In the genomic region with DNA sequence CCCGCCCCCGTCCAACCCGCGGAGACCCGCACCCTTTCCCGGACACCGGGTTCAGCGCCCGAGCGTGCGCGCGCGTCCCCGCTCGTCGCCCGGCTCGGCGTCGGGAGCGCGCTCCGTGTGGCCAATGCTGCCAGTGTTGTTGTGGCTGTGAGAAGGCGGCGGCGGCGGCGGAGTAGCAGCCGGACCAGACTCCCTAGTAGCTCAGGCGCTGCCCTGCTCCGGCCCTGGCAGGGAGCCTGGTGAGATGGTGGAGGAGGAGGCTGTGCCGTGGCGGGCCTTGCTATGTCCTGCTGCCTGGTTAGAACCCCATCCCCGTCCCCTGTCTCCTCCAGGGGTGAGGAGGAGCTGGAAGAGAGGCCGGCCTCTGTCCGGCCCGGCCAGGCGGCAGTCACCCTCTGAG, we compare ENCODE assay signal across 15 cellular contexts.
DNase-seq lines count a peak whose midpoint lies in the region; FAIRE-seq and TF ChIP-seq lines count a peak whose summit lies in the region.
"Had no signal": no experiment of that assay in that cellular context is flagged by ENCODE, and none has a peak within 500 bp of the region (broad histone marks: within the 10 kb centered on the region; RNA-seq: fewer than 3 reads in every experiment).

No MANE protein-coding gene starts in this region.

- H3K4me3 ChIP-seq in BE2C (ENCODE audit: low read depth, low read length), result no peak overlapping the region
- H3K4me3 ChIP-seq in Caco-2 (ENCODE audit: low read depth, low read length), result no peak overlapping the region
- H3K4me3 ChIP-seq: BLaER1 had no signal

- H3K4me1 ChIP-seq in BE2C (no peaks in the 10 kb centered on the region), ES-I3 (ENCODE audit: insufficient read depth, low read length) (no peaks in the 10 kb centered on the region), Caco-2 (no peaks in the 10 kb centered on the region)
- H3K4me1 ChIP-seq: BLaER1 had no signal

- H3K36me3 Mint-ChIP-seq in Caco-2 (ENCODE audit: insufficient read depth, unreplicated experiment), result no peaks in the 10 kb centered on the region
- H3K36me3 Mint-ChIP-seq: CD8-positive, alpha-beta memory T cell; IgD-negative memory B cell had no signal

- H3K27ac Mint-ChIP-seq in Caco-2 (ENCODE audit: unreplicated experiment), result no peak overlapping the region
- H3K27ac Mint-ChIP-seq: CD8-positive, alpha-beta memory T cell; HFFc6; IgD-negative memory B cell had no signal

- BruUV-seq in Caco-2 (replicated peaks; lab: Mats Ljungman, UMichigan), result no TSS peak

- POLR2A ChIA-PET in Caco-2 (lab: Charles Lee), result no interaction called here

- no peaks in the 10 kb centered on the region for H3K27me3 Mint-ChIP-seq in Caco-2 (ENCODE audit: insufficient read depth, unreplicated experiment)
- H3K27me3 Mint-ChIP-seq: CD8-positive, alpha-beta memory T cell; IgD-negative memory B cell had no signal

- DNase-seq in BE2C (peak; percentile 25), NCI-H226 (peak; percentile 0), urothelium cell line (ENCODE audit: low spot score) (peak; percentile 51), Caco-2 (no peak), UCSD-AML1 (lab: John Stamatoyannopoulos, UW; ENCODE audit: unreplicated experiment) (no peak)
- DNase-seq: CD8-positive, alpha-beta memory T cell; HCEC 1CT; HFFc6; KG1 had no signal

- TF ChIP-seq CTCF in BE2C (IDR thresholded peaks at IDR 0.05; ENCODE audit: low read depth, low read length) (no peak), Caco-2 (IDR thresholded peaks at IDR 0.05; ENCODE audit: insufficient read depth in 1 of 2, low read depth in 1 of 2, low read length in 1 of 2, severe bottlenecking in 1 of 2, unreplicated experiment in 1 of 2) (no peak)

- peaks cover 14% of the 10 kb centered on the region for H3K9me3 Mint-ChIP-seq in Caco-2 (ENCODE audit: unreplicated experiment)

- no peaks in the 10 kb centered on the region for H3K9me3 ChIP-seq in BE2C
- no peaks in the 10 kb centered on the region for H3K9me3 ChIP-seq in ES-I3 (ENCODE audit: control insufficient read depth, insufficient read depth, low read length)
- H3K9me3 ChIP-seq in Caco-2, result no peaks in the 10 kb centered on the region

- FAIRE-seq in urothelium cell line (lab: Jason Lieb, UNC), result no peak
- FAIRE-seq: G401.6, GM12891, GM19239 had no signal

- H3K27me3 ChIP-seq in BE2C (no peaks in the 10 kb centered on the region), Caco-2 (replicated peaks; ENCODE audit: control insufficient read depth, insufficient read depth, low read length) (no peaks in the 10 kb centered on the region)
- H3K27me3 ChIP-seq: BLaER1 had no signal

- H3K4me1 Mint-ChIP-seq in Caco-2 (ENCODE audit: low read depth, unreplicated experiment), result no peaks in the 10 kb centered on the region
- H3K4me1 Mint-ChIP-seq: CD8-positive, alpha-beta memory T cell; IgD-negative memory B cell had no signal

- intact Hi-C loops in Caco-2 (cut with micrococcal nuclease; ENCODE audit: unreplicated experiment), result no loop called here

- H3K36me3 ChIP-seq in BE2C, result no peaks in the 10 kb centered on the region
- H3K36me3 ChIP-seq in ES-I3 (ENCODE audit: insufficient read depth, low read length), result no peaks in the 10 kb centered on the region
- H3K36me3 ChIP-seq in Caco-2 (ENCODE audit: control insufficient read depth, insufficient read depth, low read length), result no peaks in the 10 kb centered on the region
- H3K36me3 ChIP-seq: BLaER1 had no signal

- peak overlapping the region; percentile 20; the same call in 1 of the 2 replicates for H3K9ac ChIP-seq in ES-I3 (ENCODE audit: low read depth, low read length)
- H3K9ac ChIP-seq: BLaER1 had no signal

- CTCF ChIA-PET in Caco-2 (lab: Charles Lee), result no interaction called here

- no peak overlapping the region for H3K4me3 Mint-ChIP-seq in Caco-2 (ENCODE audit: unreplicated experiment)
- H3K4me3 Mint-ChIP-seq: CD8-positive, alpha-beta memory T cell; HFFc6; IgD-negative memory B cell had no signal

Comparison
In these comparisons a context has a peak if more than half of its experiments do, and no peak if none do; other contexts are left out.
1. DNase-seq: peak in BE2C (single experiment), NCI-H226 (single experiment) and urothelium cell line (single experiment); none in Caco-2 (0 of 2) and UCSD-AML1 (single experiment).